8 cellular contexts compared by ENCODE assay signal in the genomic region with DNA sequence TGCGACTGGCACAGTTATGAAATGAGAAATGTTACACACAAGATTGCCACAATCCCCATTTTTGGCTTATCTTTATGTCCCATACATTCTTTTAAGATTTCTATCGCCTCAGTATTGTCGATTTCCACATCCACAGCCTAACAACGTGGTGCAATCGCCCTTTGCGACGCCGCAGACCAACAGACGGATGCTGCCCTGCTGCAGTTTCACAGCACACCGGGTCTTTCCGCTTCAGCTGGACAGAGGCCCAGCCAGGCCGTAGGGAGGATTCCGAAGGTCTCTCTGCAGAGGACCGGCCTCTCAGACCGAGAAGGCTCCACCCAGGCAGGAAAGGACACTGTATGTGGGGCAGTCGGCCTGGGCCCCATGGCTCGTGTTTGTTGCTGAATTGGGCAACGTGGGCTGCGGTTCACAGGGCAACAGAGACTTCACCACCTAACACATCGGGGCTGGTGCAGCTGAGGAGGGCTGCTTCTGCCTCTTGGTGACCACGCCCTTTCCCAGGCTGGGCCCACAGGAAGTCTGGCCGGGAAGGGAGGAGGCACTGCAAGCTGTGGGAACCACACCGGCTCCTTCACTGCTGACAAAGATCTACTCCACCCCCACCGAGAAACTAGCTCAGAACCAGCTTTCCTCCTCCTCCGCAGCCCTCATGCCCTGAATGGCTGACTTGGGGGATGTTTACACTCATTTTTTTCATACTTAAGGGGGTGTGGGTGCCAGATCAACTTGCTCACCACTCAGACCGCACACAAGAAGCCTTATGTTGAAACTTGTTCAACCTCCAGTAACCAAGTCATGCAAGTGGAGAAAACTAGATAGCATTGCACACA. TPM values are rescaled to one million over a fixed set of nuclear protein-coding genes. Genes with fewer than 3 reads are reported as not detected.
DNase-seq lines count a peak whose midpoint lies in the region; ATAC-seq and TF ChIP-seq lines count a peak whose summit lies in the region.

No MANE protein-coding gene starts in this region.

- H3K27ac Mint-ChIP-seq in activated naive CD8-positive, alpha-beta T cell treated with anti-CD3 and anti-CD28 coated beads for 36 hours = peak overlapping the region; percentile 92
- peak overlapping the region; percentile 61 for H3K27ac Mint-ChIP-seq in type B pancreatic cell

- H3K9me3 Mint-ChIP-seq in activated naive CD8-positive, alpha-beta T cell treated with anti-CD3 and anti-CD28 coated beads for 36 hours = no peaks in the 10 kb centered on the region
- no peaks in the 10 kb centered on the region for H3K9me3 Mint-ChIP-seq in type B pancreatic cell

- H3K4me1 Mint-ChIP-seq in activated naive CD8-positive, alpha-beta T cell treated with anti-CD3 and anti-CD28 coated beads for 36 hours = peaks cover 53% of the 10 kb centered on the region
- H3K4me1 Mint-ChIP-seq in type B pancreatic cell (ENCODE audit: unreplicated experiment) = peaks cover 27% of the 10 kb centered on the region

- ATAC-seq in GM21360 (IDR thresholded peaks at IDR 0.05; ENCODE audit: unreplicated experiment) = peak; percentile 80
- ATAC-seq in SK-N-SH treated with all-trans-retinoic acid at 6 μM for 48 hours = peak; percentile 48; the same call in 1 of the 3 replicates

- peak overlapping the region; percentile 80 for H3K4me3 Mint-ChIP-seq in activated naive CD8-positive, alpha-beta T cell treated with anti-CD3 and anti-CD28 coated beads for 36 hours
- H3K4me3 Mint-ChIP-seq in type B pancreatic cell = peak overlapping the region; percentile 71

- no peaks in the 10 kb centered on the region for H3K36me3 Mint-ChIP-seq in activated naive CD8-positive, alpha-beta T cell treated with anti-CD3 and anti-CD28 coated beads for 36 hours
- no peaks in the 10 kb centered on the region for H3K36me3 Mint-ChIP-seq in type B pancreatic cell

- intact Hi-C loops in cardiac septum (cut with DNase I) = loop anchor here (1.0 to 10.0 kb wide), 5 partner anchors 42 to 321 kb away; partner anchors contain the start of genes NUP107 and RAP1B
- intact Hi-C loops in posterior cingulate gyrus (cut with DNase I) = no loop called here

- DNase-seq in COLO829 (ENCODE audit: low spot score) (peak; percentile 89), HPDE6-E6E7 (ENCODE audit: extremely low spot score) (peak; percentile 90), cardiac septum (ENCODE audit: low spot score) (peak; percentile 97), posterior cingulate gyrus (peak in 8 of 10 donors; percentile 6 to 93 (median 24)), type B pancreatic cell (ENCODE audit: extremely low spot score, unreplicated experiment) (no peak)
- DNase-seq in activated naive CD8-positive, alpha-beta T cell treated with anti-CD3 and anti-CD28 coated beads for 36 hours = peak; percentile 86

- TF ChIP-seq CTCF in type B pancreatic cell (conservative IDR thresholded peaks at IDR 0.05) = no peak

- H3K27me3 Mint-ChIP-seq in activated naive CD8-positive, alpha-beta T cell treated with anti-CD3 and anti-CD28 coated beads for 36 hours = no peaks in the 10 kb centered on the region
- no peaks in the 10 kb centered on the region for H3K27me3 Mint-ChIP-seq in type B pancreatic cell

TF ChIP-seq in SK-N-SH treated with all-trans-retinoic acid at 6 μM for 48 hours, 23 proteins besides CTCF, POLR2A, EP300 and RAD21:
- TF ChIP-seq GLIS3 (CRISPR knock-in tag; IDR thresholded peaks at IDR 0.05) = no peak
- no peak for TF ChIP-seq ESRRG (CRISPR knock-in tag; IDR thresholded peaks at IDR 0.05)
- TF ChIP-seq ZFP3 (CRISPR knock-in tag; IDR thresholded peaks at IDR 0.05) = no peak
- TF ChIP-seq TCF4 (CRISPR knock-in tag; IDR thresholded peaks at IDR 0.05; ENCODE audit: borderline replicate concordance) = no peak
- no peak for TF ChIP-seq SNAI2 (CRISPR knock-in tag; IDR thresholded peaks at IDR 0.05)
- no peak for TF ChIP-seq CSDC2 (CRISPR knock-in tag; IDR thresholded peaks at IDR 0.05)

RNA-seq across cellular contexts. Expression of gene MDM1, which starts 32.9 kb away (rescaled TPM):
- 10 to 100 TPM; 20.0 to 22.2 TPM for total RNA-seq in activated naive CD8-positive, alpha-beta T cell treated with anti-CD3 and anti-CD28 coated beads for 36 hours
- 5.0 TPM for total RNA-seq in cardiac septum
- 12.9 and 24.0 TPM in 2 replicates for total RNA-seq in type B pancreatic cell (ENCODE audit: low replicate concordance)
